14 cellular contexts compared by ENCODE assay signal in genomic region chr3:122893754-122894668, GRCh38.
DNase-seq lines count a peak whose midpoint lies in the region; ATAC-seq, FAIRE-seq and TF ChIP-seq lines count a peak whose summit lies in the region.
"Had no signal": no experiment of that assay in that cellular context is flagged by ENCODE, and none has a peak within 500 bp of the region (broad histone marks: within the 10 kb centered on the region; RNA-seq: fewer than 3 reads in every experiment).

No MANE protein-coding gene starts in this region.

- 55 to 64% (median 62%) methylated on average over 17 of the region's 17 CpGs for WGBS in heart left ventricle, 4 donors

- no peak for TF ChIP-seq CTCF in HCT116 (IDR thresholded peaks at IDR 0.05 in 2 of 3, conservative IDR thresholded peaks at IDR 0.05 in 1 of 3; ENCODE audit: borderline replicate concordance in 1 of 3, insufficient read depth in 1 of 3, low read depth in 2 of 3, low read length in 2 of 3)
- no peak for TF ChIP-seq CTCF in heart left ventricle (IDR thresholded peaks at IDR 0.05)

- RAD21 ChIA-PET in HCT116 (lab: Charles Lee; ENCODE audit: low non-redundant PET in 1 of 2, low total read pairs in 2 of 2, uncharacterized antibody in 2 of 2, unreplicated experiment in 2 of 2): no interaction called here

- FAIRE-seq in urothelium cell line (lab: Jason Lieb, UNC): no peak

- no peaks in the 10 kb centered on the region for H3K9me2 ChIP-seq in HCT116 (ENCODE audit: insufficient read depth)

- H3K9ac ChIP-seq in HCT116 (ENCODE audit: low read length): peak overlapping the region; percentile 46
- H3K9ac ChIP-seq in SK-N-MC (ENCODE audit: insufficient read length): no peak overlapping the region
- H3K9ac ChIP-seq: parathyroid adenoma had no signal

- no peak for TF ChIP-seq POLR2A in HCT116 (IDR thresholded peaks at IDR 0.05; ENCODE audit: borderline replicate concordance, extremely low read depth, insufficient read depth, insufficient read length)
- TF ChIP-seq POLR2A in heart left ventricle (IDR thresholded peaks at IDR 0.05): no peak

- H3K79me2 ChIP-seq in HCT116 (ENCODE audit: insufficient read depth, low read length): no peaks in the 10 kb centered on the region
- H3K79me2 ChIP-seq: parathyroid adenoma had no signal

- DNase-seq in AG08396 (ENCODE audit: low spot score) (peak; percentile 9), HCT116 (ENCODE audit: low read depth, low spot score) (no peak), SK-N-MC (ENCODE audit: low read depth, low spot score) (peak; percentile 60), heart left ventricle (peak in 4 of 5 donors; percentile 47 to 58 (median 52)), SIG-M5 (lab: John Stamatoyannopoulos, UW) (no peak), urothelium cell line (ENCODE audit: low spot score) (no peak)
- no peak for DNase-seq in stimulated activated CD8-positive, alpha-beta memory T cell treated with anti-CD3 and anti-CD28 coated beads, Interleukin-4, amount 100 ng/mL, for 48 hours
- no peak for DNase-seq in stimulated activated naive CD4-positive, alpha-beta T cell (lab: John Stamatoyannopoulos, UW)
- DNase-seq: activated CD4-positive, CD25-positive, alpha-beta regulatory T cell; activated T-cell treated with anti-CD3 and anti-CD28 coated beads, Interleukin-2, amount 50 U/mL, for 4 hours; GDM1; stimulated activated naive CD4-positive, alpha-beta T cell treated with Interleukin-2 at 50 U/mL for 16 hours had no signal

- no TSS peak for BruUV-seq in HCT116 (replicated peaks; lab: Mats Ljungman, UMichigan)

- H3K9me3 ChIP-seq in HCT116 (ENCODE audit: control insufficient read depth in 1 of 2, insufficient read depth in 1 of 2, low read depth in 1 of 2, low read length in 2 of 2): no peaks in the 10 kb centered on the region
- no peaks in the 10 kb centered on the region for H3K9me3 ChIP-seq in SK-N-MC (ENCODE audit: low read depth, low read length)
- H3K9me3 ChIP-seq in heart left ventricle: no peaks in the 10 kb centered on the region
- H3K9me3 ChIP-seq: SJSA1 had no signal

- intact Hi-C loops in HCT116 (cut with micrococcal nuclease): no loop called here
- intact Hi-C loops in heart left ventricle (cut with DNase I): no loop called here

- no peaks in the 10 kb centered on the region for H4K20me1 ChIP-seq in HCT116 (ENCODE audit: insufficient read depth)

- POLR2A ChIA-PET in HCT116 (lab: Charles Lee): no interaction called here

- H3K27me3 ChIP-seq in HCT116 (ENCODE audit: insufficient read depth, low read length) (no peaks in the 10 kb centered on the region), heart left ventricle (peaks cover 0 to 8% (median 0%) of the 10 kb centered on the region in 9 donors)
- H3K27me3 ChIP-seq: SJSA1 had no signal

- peak overlapping the region; percentile 74 for H2AFZ ChIP-seq in HCT116 (ENCODE audit: low read depth, low read length, poor library complexity, severe bottlenecking)
- H2AFZ ChIP-seq: parathyroid adenoma had no signal

- H3K4me1 ChIP-seq in HCT116 (ENCODE audit: control insufficient read depth in 1 of 2, insufficient read depth in 2 of 2, low read length in 2 of 2): peaks cover 15 to 46% of the 10 kb centered on the region in 2 experiments
- H3K4me1 ChIP-seq in heart left ventricle: peaks cover 0 to 35% (median 14%) of the 10 kb centered on the region in 12 donors
- H3K4me1 ChIP-seq: parathyroid adenoma, SJSA1 had no signal

- H3K27ac ChIP-seq in HCT116 (ENCODE audit: low read depth, low read length): no peak overlapping the region
- no peak overlapping the region for H3K27ac ChIP-seq in SK-N-MC
- peak overlapping the region in 6 of 12 donors; percentile 35 to 68 (median 58) for H3K27ac ChIP-seq in heart left ventricle
- H3K27ac ChIP-seq: parathyroid adenoma, SJSA1 had no signal

- CTCF ChIA-PET in HCT116 (lab: Charles Lee): no interaction called here

- H3K36me3 ChIP-seq in HCT116 (ENCODE audit: control insufficient read depth in 1 of 2, insufficient read depth in 2 of 2, low read length in 2 of 2): no peaks in the 10 kb centered on the region
- H3K36me3 ChIP-seq in SK-N-MC (ENCODE audit: insufficient read depth, low read length): no peaks in the 10 kb centered on the region
- no peaks in the 10 kb centered on the region for H3K36me3 ChIP-seq in heart left ventricle
- H3K36me3 ChIP-seq: SJSA1 had no signal

- peak; percentile 41; the same call in 1 of the 2 replicates for ATAC-seq in HCT116
- peak; percentile 88 to 94 (median 92) for ATAC-seq in heart left ventricle

- peak overlapping the region; percentile 70 for H3K4me2 ChIP-seq in HCT116 (ENCODE audit: low read length)

- TF ChIP-seq RAD21 in HCT116 (IDR thresholded peaks at IDR 0.05; ENCODE audit: low read depth): no peak

- peak overlapping the region in 1 of 2 experiments; percentile 12; a peak in 2 of 4 replicates for H3K4me3 ChIP-seq in HCT116 (replicated peaks in 1 of 2; ENCODE audit: low read depth in 1 of 2, low read length in 2 of 2)
- H3K4me3 ChIP-seq in SK-N-MC: peak overlapping the region; percentile 14; the same call in 1 of the 2 replicates
- H3K4me3 ChIP-seq in heart left ventricle: no peak overlapping the region
- H3K4me3 ChIP-seq: SJSA1 had no signal

TF ChIP-seq in HCT116, 20 proteins besides CTCF, POLR2A, EP300 and RAD21:
- no peak for TF ChIP-seq SP1 (IDR thresholded peaks at IDR 0.05; ENCODE audit: low read depth)
- TF ChIP-seq ZFX (IDR thresholded peaks at IDR 0.05): 0 out of 2 replicates have a peak, but pooled peaks have one; percentile 19
- TF ChIP-seq, protein P1, sequence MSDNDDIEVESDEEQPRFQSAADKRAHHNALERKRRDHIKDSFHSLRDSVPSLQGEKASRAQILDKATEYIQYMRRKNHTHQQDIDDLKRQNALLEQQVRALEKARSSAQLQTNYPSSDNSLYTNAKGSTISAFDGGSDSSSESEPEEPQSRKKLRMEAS (IDR thresholded peaks at IDR 0.05): peak; percentile 75; the same call in 1 of the 2 replicates
TF ChIP-seq in HCT116: peak in this region for 2.

Comparison
In these comparisons a context has a peak if more than half of its experiments do, and no peak if none do; other contexts are left out.
1. DNase-seq: peak in AG08396 (single experiment), SK-N-MC (single experiment) and heart left ventricle (4 of 5); none in HCT116 (single experiment), stimulated activated CD8-positive, alpha-beta memory T cell treated with anti-CD3 and anti-CD28 coated beads, Interleukin-4, amount 100 ng/mL, for 48 hours (single experiment), SIG-M5 (single experiment), urothelium cell line (single experiment) and stimulated activated naive CD4-positive, alpha-beta T cell (0 of 6).